In genomic region chr14:103016071-103016470, GRCh38 we compare ENCODE assay signal across 18 cellular contexts. TPM values are rescaled to one million over a fixed set of nuclear protein-coding genes. Genes with fewer than 3 reads are reported as not detected.
A peak's percentile ranks its signal among the peaks of the same experiment; 100 is the strongest.
DNase-seq lines count a peak whose midpoint lies in the region; ATAC-seq lines count a peak whose summit lies in the region.
"Had no signal": no experiment of that assay in that cellular context is flagged by ENCODE, and none has a peak within 500 bp of the region (broad histone marks: within the 10 kb centered on the region; RNA-seq: fewer than 3 reads in every experiment).

No MANE protein-coding gene starts in this region.

- ATAC-seq in esophagus mucosa (peak; percentile 71), GM19023 (IDR thresholded peaks at IDR 0.05; ENCODE audit: unreplicated experiment) (no peak), HG03378 (IDR thresholded peaks at IDR 0.05; ENCODE audit: unreplicated experiment) (no peak)
- ATAC-seq: activated naive CD4-positive, alpha-beta T cell treated with anti-CD3 and anti-CD28 coated beads, Interleukin-2, amount 50 U/mL, for 72 hours; stimulated activated naive B cell treated with anti-CD40 and anti-IgM and Interleukin-4, amounts not matched to agents 10 μg/mL and 1 μg/mL and 100 μg/mL, for 72 hours had no signal

- H3K9me3 Mint-ChIP-seq in activated naive CD4-positive, alpha-beta T cell treated with anti-CD3 and anti-CD28 coated beads, Interleukin-2, amount 10 ng/mL, durations not matched to agents 7 days and 5 days, result no peaks in the 10 kb centered on the region
- H3K9me3 Mint-ChIP-seq: activated CD4-positive, alpha-beta memory T cell treated with anti-CD3 and anti-CD28 coated beads for 36 hours; activated naive CD4-positive, alpha-beta T cell treated with anti-CD3 and anti-CD28 coated beads, Interleukin-2, amount 50 U/mL, for 72 hours; stimulated activated naive B cell treated with anti-CD40 and anti-IgM and Interleukin-4, amounts not matched to agents 10 μg/mL and 1 μg/mL and 100 μg/mL, for 72 hours had no signal

- in situ Hi-C loops in G401 (cut with HindIII; ENCODE audit: low sequenced_read_pairs), result no loop called here

- peaks cover 9% of the 10 kb centered on the region for H3K27me3 Mint-ChIP-seq in activated naive CD4-positive, alpha-beta T cell treated with anti-CD3 and anti-CD28 coated beads, Interleukin-2, amount 10 ng/mL, durations not matched to agents 7 days and 5 days
- H3K27me3 Mint-ChIP-seq: stimulated activated naive B cell treated with anti-CD40 and anti-IgM and Interleukin-4, amounts not matched to agents 10 μg/mL and 1 μg/mL and 100 μg/mL, for 72 hours had no signal

- CTCF ChIA-PET in activated naive CD4-positive, alpha-beta T cell treated with anti-CD3 and anti-CD28 coated beads, Interleukin-2, amount 10 ng/mL, durations not matched to agents 7 days and 5 days (lab: Charles Lee), result no interaction called here

- intact Hi-C loops in posterior cingulate gyrus (cut with DNase I), result no loop called here

- DNase-seq in G401 (ENCODE audit: low spot score) (peak; percentile 55), NCI-H2107 treated with DMSO at 0.1 percent for 48 hours (lab: John Stamatoyannopoulos, UW; ENCODE audit: unreplicated experiment) (peak; percentile 67), posterior cingulate gyrus (peak in 7 of 10 donors; percentile 32 to 91 (median 50)), cerebellar nuclear complex (lab: John Stamatoyannopoulos, UW) (no peak)
- DNase-seq in activated naive CD4-positive, alpha-beta T cell treated with anti-CD3 and anti-CD28 coated beads, Interleukin-2, amount 10 ng/mL, durations not matched to agents 7 days and 5 days, result no peak
- DNase-seq: activated CD4-positive, alpha-beta memory T cell treated with anti-CD3 and anti-CD28 coated beads for 36 hours; activated T-cell treated with anti-CD3 and anti-CD28 coated beads, Interleukin-2, amount 50 U/mL, for 1 hour; effector memory CD4-positive, alpha-beta T cell; MG63; NCI-H2029 treated with DMSO at 0.1 percent for 48 hours; occipital lobe; RPMI8226; stimulated activated naive B cell treated with anti-CD40 and anti-IgM and Interleukin-4, amounts not matched to agents 10 μg/mL and 1 μg/mL and 100 μg/mL, for 72 hours; trophoblast cell had no signal

- peaks cover 11% of the 10 kb centered on the region for H3K4me1 Mint-ChIP-seq in activated naive CD4-positive, alpha-beta T cell treated with anti-CD3 and anti-CD28 coated beads, Interleukin-2, amount 10 ng/mL, durations not matched to agents 7 days and 5 days

- no peak overlapping the region for H3K4me3 Mint-ChIP-seq in activated naive CD4-positive, alpha-beta T cell treated with anti-CD3 and anti-CD28 coated beads, Interleukin-2, amount 10 ng/mL, durations not matched to agents 7 days and 5 days
- H3K4me3 Mint-ChIP-seq: activated CD4-positive, alpha-beta memory T cell treated with anti-CD3 and anti-CD28 coated beads for 36 hours; stimulated activated naive B cell treated with anti-CD40 and anti-IgM and Interleukin-4, amounts not matched to agents 10 μg/mL and 1 μg/mL and 100 μg/mL, for 72 hours had no signal

- no peak overlapping the region for H3K27ac Mint-ChIP-seq in activated naive CD4-positive, alpha-beta T cell treated with anti-CD3 and anti-CD28 coated beads, Interleukin-2, amount 10 ng/mL, durations not matched to agents 7 days and 5 days
- H3K27ac Mint-ChIP-seq: activated CD4-positive, alpha-beta memory T cell treated with anti-CD3 and anti-CD28 coated beads for 36 hours; activated naive CD4-positive, alpha-beta T cell treated with anti-CD3 and anti-CD28 coated beads, Interleukin-2, amount 50 U/mL, for 72 hours; stimulated activated naive B cell treated with anti-CD40 and anti-IgM and Interleukin-4, amounts not matched to agents 10 μg/mL and 1 μg/mL and 100 μg/mL, for 72 hours had no signal

- no peaks in the 10 kb centered on the region for H3K36me3 Mint-ChIP-seq in activated naive CD4-positive, alpha-beta T cell treated with anti-CD3 and anti-CD28 coated beads, Interleukin-2, amount 10 ng/mL, durations not matched to agents 7 days and 5 days
- H3K36me3 Mint-ChIP-seq: activated CD4-positive, alpha-beta memory T cell treated with anti-CD3 and anti-CD28 coated beads for 36 hours; activated naive CD4-positive, alpha-beta T cell treated with anti-CD3 and anti-CD28 coated beads, Interleukin-2, amount 50 U/mL, for 72 hours had no signal

RNA-seq across cellular contexts. Expression of gene CDC42BPB, which starts 41.3 kb away (rescaled TPM):
- 17.0 and 21.6 TPM in 2 replicates for total RNA-seq in G401 (2014; rRNA removed; shearing (Covaris generic))
- total RNA-seq in esophagus mucosa, result 48.5 TPM

Comparison
In these comparisons a context has a peak if more than half of its experiments do, and no peak if none do; other contexts are left out.
1. DNase-seq: peak in G401 (single experiment), NCI-H2107 treated with DMSO at 0.1 percent for 48 hours (single experiment) and posterior cingulate gyrus (7 of 10); none in cerebellar nuclear complex (0 of 2) and activated naive CD4-positive, alpha-beta T cell treated with anti-CD3 and anti-CD28 coated beads, Interleukin-2, amount 10 ng/mL, durations not matched to agents 7 days and 5 days (single experiment).